In the genomic region with DNA sequence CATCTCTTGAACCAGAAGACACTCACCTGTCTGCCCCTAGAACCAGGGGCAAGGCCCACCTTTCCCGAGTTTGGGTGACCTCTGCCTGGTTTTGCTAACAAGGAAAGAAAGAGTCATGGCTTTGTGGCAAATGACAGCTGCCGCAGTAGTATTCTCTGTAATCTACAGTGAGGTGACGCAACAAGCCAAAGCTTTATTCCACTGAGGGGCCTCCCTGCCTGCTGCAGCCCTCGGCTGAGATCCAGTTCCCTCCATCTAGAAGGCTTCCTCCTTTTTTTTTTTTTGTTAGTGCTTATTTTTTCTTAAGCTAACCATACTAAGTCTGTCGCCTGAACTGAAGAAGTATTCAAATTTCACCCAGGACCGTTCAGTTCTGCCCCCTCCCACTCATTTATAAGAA, we compare ENCODE assay signal across 16 cellular contexts.
DNase-seq lines count a peak whose midpoint lies in the region; ATAC-seq and TF ChIP-seq lines count a peak whose summit lies in the region.
"Had no signal": no experiment of that assay in that cellular context is flagged by ENCODE, and none has a peak within 500 bp of the region (broad histone marks: within the 10 kb centered on the region; RNA-seq: fewer than 3 reads in every experiment).

No MANE protein-coding gene starts in this region.

- no peaks in the 10 kb centered on the region for H3K79me2 ChIP-seq in trophoblast cell (ENCODE audit: control insufficient read depth, insufficient read depth, low read length, poor library complexity)

- peak overlapping the region; percentile 81 for H3K27ac ChIP-seq in trophoblast cell (ENCODE audit: low read depth, low read length)
- H3K27ac ChIP-seq: esophagus muscularis mucosa, VCaP had no signal

- no peaks in the 10 kb centered on the region for H3K36me3 ChIP-seq in trophoblast cell (ENCODE audit: control insufficient read depth in 1 of 2, insufficient read depth in 2 of 2, low read length in 2 of 2)
- H3K36me3 ChIP-seq: esophagus muscularis mucosa had no signal

- no peak for TF ChIP-seq CTCF in GM10266 (IDR thresholded peaks at IDR 0.05; ENCODE audit: control insufficient read depth, insufficient read depth, low read depth, missing control alignments)

- no peak overlapping the region for H2AK5ac ChIP-seq in trophoblast cell (ENCODE audit: low read length)

- H3K18ac ChIP-seq in trophoblast cell (ENCODE audit: low read length) = no peak overlapping the region

- H3K14ac ChIP-seq in trophoblast cell (ENCODE audit: low read length) = no peak overlapping the region

- H3K9me3 ChIP-seq in trophoblast cell (ENCODE audit: insufficient read depth, low read depth, low read length) = no peaks in the 10 kb centered on the region
- H3K9me3 ChIP-seq: esophagus muscularis mucosa had no signal

- H3K4me3 ChIP-seq in trophoblast cell (ENCODE audit: low read depth, low read length) = no peak overlapping the region
- H3K4me3 ChIP-seq: esophagus muscularis mucosa, GM12878 had no signal

- no peak overlapping the region for H4K12ac ChIP-seq in trophoblast cell (ENCODE audit: low read depth, low read length)

- peak overlapping the region; percentile 18 for H2BK5ac ChIP-seq in trophoblast cell (ENCODE audit: low read depth, low read length, poor library complexity)

- WGBS in trophoblast cell (ENCODE audit: extremely low coverage, insufficient coverage, insufficient read length) = no CpG with 5 or more reads among the region's 6 CpGs

- H3K79me1 ChIP-seq in trophoblast cell (ENCODE audit: low read length) = peaks cover 8% of the 10 kb centered on the region

- peak overlapping the region; percentile 26 for H4K91ac ChIP-seq in trophoblast cell (ENCODE audit: low read depth, low read length)

- H2BK120ac ChIP-seq in trophoblast cell (ENCODE audit: insufficient read depth, low read length, poor library complexity) = peak overlapping the region; percentile 52

- peak overlapping the region; percentile 17 for H4K8ac ChIP-seq in trophoblast cell (ENCODE audit: low read depth, low read length)

- no peak overlapping the region for H3K4ac ChIP-seq in trophoblast cell (ENCODE audit: low read depth, low read length)

- H3K27me3 ChIP-seq in trophoblast cell (ENCODE audit: insufficient read depth, low read length) = no peaks in the 10 kb centered on the region
- H3K27me3 ChIP-seq: esophagus muscularis mucosa had no signal

- H3K4me1 ChIP-seq in trophoblast cell (ENCODE audit: control insufficient read depth in 1 of 2, insufficient read depth in 2 of 2, low read length in 2 of 2) = peaks cover 8 to 24% of the 10 kb centered on the region in 2 experiments

- no peak overlapping the region for H2BK12ac ChIP-seq in trophoblast cell (ENCODE audit: low read length)

- peak; percentile 22 for DNase-seq in HuH-7.5 (ENCODE audit: low spot score)
- peak; percentile 6 for DNase-seq in RPMI7951 (ENCODE audit: low read depth)
- peak; percentile 31 for DNase-seq in left cardiac atrium
- DNase-seq in trophoblast cell = peak in 1 of 2 donors; percentile 30
- DNase-seq in NCI-H748 (lab: John Stamatoyannopoulos, UW; ENCODE audit: unreplicated experiment) = no peak
- no peak for DNase-seq in GM10266 (ENCODE audit: extremely low spot score)
- no peak for DNase-seq in NCI-H2029 treated with DMSO at 0.1 percent for 48 hours (lab: John Stamatoyannopoulos, UW)
- DNase-seq: activated naive CD8-positive, alpha-beta T cell treated with anti-CD3 and anti-CD28 coated beads for 36 hours; DMS79; midbrain; NCI-H510A; retina had no signal

- no peak overlapping the region for H3K23ac ChIP-seq in trophoblast cell (ENCODE audit: low read length)

- H3K4me2 ChIP-seq in trophoblast cell (ENCODE audit: low read length) = peak overlapping the region; percentile 51

- intact Hi-C loops in left cardiac atrium (cut with DNase I) = no loop called here

- peak; percentile 34 to 63 for ATAC-seq in left cardiac atrium
- ATAC-seq in GM21717 (IDR thresholded peaks at IDR 0.05; ENCODE audit: unreplicated experiment) = no peak
- ATAC-seq: GM12878 had no signal

- no peak overlapping the region for H2AFZ ChIP-seq in trophoblast cell (ENCODE audit: insufficient read depth, low read length, poor library complexity)

- no peak overlapping the region for H3K9ac ChIP-seq in trophoblast cell (ENCODE audit: low read length)

Comparison
In these comparisons a context has a peak if more than half of its experiments do, and no peak if none do; other contexts are left out.
1. DNase-seq: peak in HuH-7.5 (single experiment), RPMI7951 (single experiment) and left cardiac atrium (single experiment); none in NCI-H748 (single experiment), GM10266 (single experiment) and NCI-H2029 treated with DMSO at 0.1 percent for 48 hours (single experiment).